ENCODE assay signal across 19 cellular contexts in genomic region chr4:174826660-174827059, GRCh38. TPM values are rescaled to one million over a fixed set of nuclear protein-coding genes. Genes with fewer than 3 reads are reported as not detected.
DNase-seq lines count a peak whose midpoint lies in the region; ATAC-seq and TF ChIP-seq lines count a peak whose summit lies in the region.
"Had no signal": no experiment of that assay in that cellular context is flagged by ENCODE, and none has a peak within 500 bp of the region (broad histone marks: within the 10 kb centered on the region; RNA-seq: fewer than 3 reads in every experiment).

No MANE protein-coding gene starts in this region.

- no peaks in the 10 kb centered on the region for H4K20me1 ChIP-seq in OCI-LY3 (ENCODE audit: insufficient read depth, low read length)
- H4K20me1 ChIP-seq: BLaER1 treated with 17β-estradiol and CSF1 and Interleukin-3, amounts not matched to agents 10 nM and 100 nM had no signal

- peak; percentile 4 for DNase-seq in NCI-H748 (lab: John Stamatoyannopoulos, UW; ENCODE audit: unreplicated experiment)
- DNase-seq in NCI-H748 treated with DMSO at 0.1 percent for 48 hours (lab: John Stamatoyannopoulos, UW) = no peak
- no peak for DNase-seq in chondrocyte (ENCODE audit: low spot score)
- no peak for DNase-seq in osteocyte (ENCODE audit: extremely low spot score, unreplicated experiment)
- DNase-seq in LoVo (ENCODE audit: low spot score) = no peak
- no peak for DNase-seq in NCI-H1092 (lab: John Stamatoyannopoulos, UW)
- DNase-seq: 8988T, DMS 273 treated with DMSO at 0.1 percent for 48 hours, EL, H9, NCI-H1436 treated with DMSO at 0.1 percent for 48 hours, NCI-H2081 treated with DMSO at 0.1 percent for 48 hours, NCI-H226, NCI-H82, T-helper 17 cell had no signal

- H3K79me2 ChIP-seq in OCI-LY3 (ENCODE audit: low read length) = no peaks in the 10 kb centered on the region

- peak; percentile 48 for TF ChIP-seq CTCF in OCI-LY3 (IDR thresholded peaks at IDR 0.05; ENCODE audit: low read depth, low read length)
- peak; percentile 64 for TF ChIP-seq CTCF in chondrocyte (IDR thresholded peaks at IDR 0.05)
- TF ChIP-seq CTCF in osteocyte (IDR thresholded peaks at IDR 0.05) = peak; percentile 36

- H3K4me1 ChIP-seq in OCI-LY3 (ENCODE audit: low read length) = peaks cover 8% of the 10 kb centered on the region
- H3K4me1 ChIP-seq: BLaER1 treated with 17β-estradiol and CSF1 and Interleukin-3, amounts not matched to agents 10 nM and 100 nM had no signal

- no peak overlapping the region for H2AFZ ChIP-seq in OCI-LY3 (ENCODE audit: low read depth, low read length)

- ATAC-seq in esophagus mucosa = no peak
- ATAC-seq: T-helper 17 cell had no signal

- peaks cover 29% of the 10 kb centered on the region for H3K27me3 Mint-ChIP-seq in chondrocyte (ENCODE audit: low read depth)
- peaks cover 28% of the 10 kb centered on the region for H3K27me3 Mint-ChIP-seq in osteocyte (ENCODE audit: unreplicated experiment)

- H3K27me3 ChIP-seq in OCI-LY3 (ENCODE audit: low read depth, low read length) = no peaks in the 10 kb centered on the region
- H3K27me3 ChIP-seq: BLaER1 treated with 17β-estradiol and CSF1 and Interleukin-3, amounts not matched to agents 10 nM and 100 nM had no signal

- peaks cover 14% of the 10 kb centered on the region for H3K4me1 Mint-ChIP-seq in chondrocyte (ENCODE audit: low read depth)
- H3K4me1 Mint-ChIP-seq in osteocyte (ENCODE audit: unreplicated experiment) = peaks cover 12% of the 10 kb centered on the region
- H3K4me1 Mint-ChIP-seq: T-helper 17 cell had no signal

- H3K36me3 Mint-ChIP-seq in chondrocyte (ENCODE audit: low read depth) = no peaks in the 10 kb centered on the region
- H3K36me3 Mint-ChIP-seq in osteocyte (ENCODE audit: unreplicated experiment) = no peaks in the 10 kb centered on the region

- no peak overlapping the region for H3K27ac Mint-ChIP-seq in chondrocyte (ENCODE audit: unreplicated experiment)
- H3K27ac Mint-ChIP-seq in osteocyte (ENCODE audit: unreplicated experiment) = no peak overlapping the region
- H3K27ac Mint-ChIP-seq: H9, T-helper 17 cell had no signal

- no peaks in the 10 kb centered on the region for H3K36me3 ChIP-seq in OCI-LY3 (replicated peaks; ENCODE audit: low read depth, low read length)
- H3K36me3 ChIP-seq: BLaER1 treated with 17β-estradiol and CSF1 and Interleukin-3, amounts not matched to agents 10 nM and 100 nM had no signal

- no peak overlapping the region for H3K9ac ChIP-seq in OCI-LY3 (ENCODE audit: low read length)
- H3K9ac ChIP-seq: BLaER1 treated with 17β-estradiol and CSF1 and Interleukin-3, amounts not matched to agents 10 nM and 100 nM had no signal

- H3K9me3 Mint-ChIP-seq in chondrocyte (ENCODE audit: low read depth) (peaks cover 5% of the 10 kb centered on the region), osteocyte (ENCODE audit: unreplicated experiment) (no peaks in the 10 kb centered on the region)

- no peak overlapping the region for H3K27ac ChIP-seq in OCI-LY3 (ENCODE audit: low read length)
- H3K27ac ChIP-seq: BLaER1 treated with 17β-estradiol and CSF1 and Interleukin-3, amounts not matched to agents 10 nM and 100 nM had no signal

- H3K4me3 Mint-ChIP-seq in chondrocyte (ENCODE audit: unreplicated experiment) = no peak overlapping the region
- H3K4me3 Mint-ChIP-seq in osteocyte (ENCODE audit: unreplicated experiment) = no peak overlapping the region
- H3K4me3 Mint-ChIP-seq: H9, T-helper 17 cell had no signal

- no peak overlapping the region for H3K4me3 ChIP-seq in OCI-LY3 (ENCODE audit: low read length)
- H3K4me3 ChIP-seq: BLaER1 treated with 17β-estradiol and CSF1 and Interleukin-3, amounts not matched to agents 10 nM and 100 nM had no signal

- H3K4me2 ChIP-seq in OCI-LY3 (ENCODE audit: low read length) = no peak overlapping the region
- H3K4me2 ChIP-seq: BLaER1 treated with 17β-estradiol and CSF1 and Interleukin-3, amounts not matched to agents 10 nM and 100 nM had no signal

- H3K9me3 ChIP-seq in OCI-LY3 (ENCODE audit: insufficient read depth, low read length) = no peaks in the 10 kb centered on the region

RNA-seq across cellular contexts. Expression of gene GLRA3, which starts 2.4 kb away (rescaled TPM):
- not detected in 3 replicates for total RNA-seq in chondrocyte
- not detected in 2 replicates for total RNA-seq in osteocyte
- not detected for total RNA-seq in esophagus mucosa
- total RNA-seq: LHCN-M2, T-helper 17 cell had no signal
